1 cellular context compared by ENCODE assay signal in genomic region chr1:108747128-108747827, GRCh38.
TF ChIP-seq lines count a peak whose summit lies in the region.

No MANE protein-coding gene starts in this region.

TF ChIP-seq in K562, 482 proteins besides CTCF, POLR2A, EP300 and RAD21 (continued from another document and continues in another):
- TF ChIP-seq ZBTB43 (CRISPR knock-in tag; IDR thresholded peaks at IDR 0.05): no peak
- no peak for TF ChIP-seq ZNF175 (CRISPR knock-in tag; IDR thresholded peaks at IDR 0.05; ENCODE audit: low read depth)
- no peak for TF ChIP-seq RREB1 (CRISPR knock-in tag; IDR thresholded peaks at IDR 0.05)
- no peak for TF ChIP-seq POLR2AphosphoS2 (IDR thresholded peaks at IDR 0.05; ENCODE audit: low read length)
- TF ChIP-seq PTTG1 (tag; IDR thresholded peaks at IDR 0.05; ENCODE audit: low read depth): no peak
- TF ChIP-seq DNMT1 (IDR thresholded peaks at IDR 0.05): no peak
- TF ChIP-seq CBX8 (IDR thresholded peaks at IDR 0.05; ENCODE audit: borderline replicate concordance, extremely low read depth, low read depth, low read length, poor library complexity, severe bottlenecking): no peak
- TF ChIP-seq AFF1 (IDR thresholded peaks at IDR 0.05; ENCODE audit: low read depth in 1 of 2, partially characterized antibody in 2 of 2): peak in 1 of 2 experiments; percentile 80
- no peak for TF ChIP-seq STAT6 (CRISPR knock-in tag; IDR thresholded peaks at IDR 0.05)
- TF ChIP-seq SETDB1 (IDR thresholded peaks at IDR 0.05; ENCODE audit: low read length): no peak
- no peak for TF ChIP-seq HIVEP1 (CRISPR knock-in tag; IDR thresholded peaks at IDR 0.05)
- TF ChIP-seq ZNF507 (tag; conservative IDR thresholded peaks at IDR 0.05): no peak
- TF ChIP-seq PHB2 (IDR thresholded peaks at IDR 0.05; ENCODE audit: low read depth): no peak
- TF ChIP-seq NCOA6 (IDR thresholded peaks at IDR 0.05): no peak
- TF ChIP-seq THRAP3 (IDR thresholded peaks at IDR 0.05; ENCODE audit: borderline replicate concordance): no peak; the same call in 1 of the 2 replicates
- TF ChIP-seq ETV1 (tag; conservative IDR thresholded peaks at IDR 0.05; ENCODE audit: low read depth): peak; percentile 49; the same call in 1 of the 2 replicates
- TF ChIP-seq CC2D1A (IDR thresholded peaks at IDR 0.05): no peak
- TF ChIP-seq TFAP4 (CRISPR knock-in tag; IDR thresholded peaks at IDR 0.05; ENCODE audit: borderline replicate concordance): no peak; the same call in 1 of the 2 replicates
- TF ChIP-seq ZNF217 (CRISPR knock-in tag; IDR thresholded peaks at IDR 0.05): no peak
- no peak for TF ChIP-seq ETV6 (IDR thresholded peaks at IDR 0.05; ENCODE audit: borderline replicate concordance in 1 of 2, low read depth in 2 of 2, low read length in 1 of 2)
- no peak for TF ChIP-seq ETV6 (CRISPR knock-in tag; IDR thresholded peaks at IDR 0.05; ENCODE audit: borderline replicate concordance)
- peak; percentile 21 for TF ChIP-seq GTF2B (IDR thresholded peaks at IDR 0.05; ENCODE audit: extremely low read depth, insufficient read length)
- no peak for TF ChIP-seq ZBTB17 (CRISPR knock-in tag; IDR thresholded peaks at IDR 0.05)
- no peak for TF ChIP-seq EGR1 (conservative IDR thresholded peaks at IDR 0.05)
- TF ChIP-seq C11orf30 (IDR thresholded peaks at IDR 0.05; ENCODE audit: low read depth): peak; percentile 87
- TF ChIP-seq BCOR (IDR thresholded peaks at IDR 0.05): no peak
- no peak for TF ChIP-seq CLOCK (CRISPR knock-in tag; IDR thresholded peaks at IDR 0.05; ENCODE audit: borderline replicate concordance)
- no peak for TF ChIP-seq SIX5 (IDR thresholded peaks at IDR 0.05; ENCODE audit: borderline replicate concordance in 1 of 2, insufficient read depth in 1 of 2, low read depth in 1 of 2, low read length in 2 of 2)
- no peak for TF ChIP-seq ID3 (CRISPR knock-in tag; IDR thresholded peaks at IDR 0.05)
- no peak for TF ChIP-seq ID3 (tag; IDR thresholded peaks at IDR 0.05)
- TF ChIP-seq SAFB (IDR thresholded peaks at IDR 0.05; ENCODE audit: borderline replicate concordance, low read depth, low read length): no peak
- no peak for TF ChIP-seq MAX (CRISPR knock-in tag; IDR thresholded peaks at IDR 0.05)
- peak; percentile 53; the same call in 1 of the 2 replicates for TF ChIP-seq FOXP1 (CRISPR knock-in tag; IDR thresholded peaks at IDR 0.05)
- TF ChIP-seq SMC3 (conservative IDR thresholded peaks at IDR 0.05; ENCODE audit: insufficient read depth, low read depth, low read length): no peak
- peak; percentile 74 for TF ChIP-seq RBFOX2 (IDR thresholded peaks at IDR 0.05; ENCODE audit: low read depth, low read length)
- TF ChIP-seq ZNF3 (CRISPR knock-in tag; IDR thresholded peaks at IDR 0.05): no peak
- no peak for TF ChIP-seq ARID3A (IDR thresholded peaks at IDR 0.05; ENCODE audit: borderline replicate concordance, low read depth, low read length)
- TF ChIP-seq ZNF644 (tag; IDR thresholded peaks at IDR 0.05; ENCODE audit: low read depth): no peak
- no peak for TF ChIP-seq CGGBP1 (CRISPR knock-in tag; IDR thresholded peaks at IDR 0.05)
- TF ChIP-seq NR2C2 (CRISPR knock-in tag; IDR thresholded peaks at IDR 0.05): no peak
- peak; percentile 67 for TF ChIP-seq NR2C2 (tag; IDR thresholded peaks at IDR 0.05)
